ENCODE assay signal across 13 cellular contexts in genomic region chr14:100537701-100538565, GRCh38. TPM values are rescaled to one million over a fixed set of nuclear protein-coding genes. Genes with fewer than 3 reads are reported as not detected.
DNase-seq lines count a peak whose midpoint lies in the region; ATAC-seq and TF ChIP-seq lines count a peak whose summit lies in the region.
"Had no signal": no experiment of that assay in that cellular context is flagged by ENCODE, and none has a peak within 500 bp of the region (broad histone marks: within the 10 kb centered on the region; RNA-seq: fewer than 3 reads in every experiment).

No MANE protein-coding gene starts in this region.

- no peak overlapping the region for H3K27ac Mint-ChIP-seq in activated naive CD8-positive, alpha-beta T cell treated with anti-CD3 and anti-CD28 coated beads, Interleukin-2, amount 10 ng/mL, durations not matched to agents 7 days and 5 days
- H3K27ac Mint-ChIP-seq in activated naive CD8-positive, alpha-beta T cell treated with anti-CD3 and anti-CD28 coated beads for 36 hours = no peak overlapping the region
- peak overlapping the region; percentile 41 for H3K27ac Mint-ChIP-seq in neural progenitor cell
- H3K27ac Mint-ChIP-seq: activated naive CD8-positive, alpha-beta T cell treated with anti-CD3 and anti-CD28 coated beads, Interleukin-2, amount 50 U/mL, for 24 hours; B cell; naive thymus-derived CD8-positive, alpha-beta T cell had no signal

- H3K4me3 ChIP-seq in neural progenitor cell (no peak overlapping the region), upper lobe of right lung (no peak overlapping the region)

- peaks cover 6% of the 10 kb centered on the region for H3K4me1 Mint-ChIP-seq in activated naive CD8-positive, alpha-beta T cell treated with anti-CD3 and anti-CD28 coated beads, Interleukin-2, amount 10 ng/mL, durations not matched to agents 7 days and 5 days
- no peaks in the 10 kb centered on the region for H3K4me1 Mint-ChIP-seq in activated naive CD8-positive, alpha-beta T cell treated with anti-CD3 and anti-CD28 coated beads for 36 hours
- H3K4me1 Mint-ChIP-seq in neural progenitor cell = peaks cover 23% of the 10 kb centered on the region
- H3K4me1 Mint-ChIP-seq: B cell had no signal

- H3K79me2 ChIP-seq in neural progenitor cell (ENCODE audit: low read depth) = no peaks in the 10 kb centered on the region

- no peak for ATAC-seq in activated naive CD8-positive, alpha-beta T cell treated with anti-CD3 and anti-CD28 coated beads, Interleukin-2, amount 10 ng/mL, durations not matched to agents 7 days and 5 days (ENCODE audit: low read depth)
- ATAC-seq in Right ventricle myocardium superior (ENCODE audit: poor library complexity) (no peak), upper lobe of right lung (no peak), GM19023 (IDR thresholded peaks at IDR 0.05; ENCODE audit: unreplicated experiment) (no peak), GM21390 (IDR thresholded peaks at IDR 0.05; ENCODE audit: unreplicated experiment) (no peak)
- ATAC-seq: activated naive CD8-positive, alpha-beta T cell treated with anti-CD3 and anti-CD28 coated beads, Interleukin-2, amount 50 U/mL, for 24 hours; naive thymus-derived CD8-positive, alpha-beta T cell had no signal

- no peak overlapping the region for H3K4me3 Mint-ChIP-seq in activated naive CD8-positive, alpha-beta T cell treated with anti-CD3 and anti-CD28 coated beads, Interleukin-2, amount 10 ng/mL, durations not matched to agents 7 days and 5 days
- no peak overlapping the region for H3K4me3 Mint-ChIP-seq in activated naive CD8-positive, alpha-beta T cell treated with anti-CD3 and anti-CD28 coated beads for 36 hours
- no peak overlapping the region for H3K4me3 Mint-ChIP-seq in neural progenitor cell
- H3K4me3 Mint-ChIP-seq: activated naive CD8-positive, alpha-beta T cell treated with anti-CD3 and anti-CD28 coated beads, Interleukin-2, amount 50 U/mL, for 24 hours; B cell; naive thymus-derived CD8-positive, alpha-beta T cell had no signal

- H3K9ac ChIP-seq in neural progenitor cell = no peak overlapping the region

- H3K36me3 Mint-ChIP-seq in activated naive CD8-positive, alpha-beta T cell treated with anti-CD3 and anti-CD28 coated beads, Interleukin-2, amount 10 ng/mL, durations not matched to agents 7 days and 5 days = peaks cover 2% of the 10 kb centered on the region
- no peaks in the 10 kb centered on the region for H3K36me3 Mint-ChIP-seq in activated naive CD8-positive, alpha-beta T cell treated with anti-CD3 and anti-CD28 coated beads for 36 hours
- no peaks in the 10 kb centered on the region for H3K36me3 Mint-ChIP-seq in neural progenitor cell
- H3K36me3 Mint-ChIP-seq: naive thymus-derived CD8-positive, alpha-beta T cell had no signal

- intact Hi-C loops in Right ventricle myocardium superior (cut with DNase I) = no loop called here
- intact Hi-C loops in upper lobe of right lung (cut with DNase I) = no loop called here

- TF ChIP-seq CTCF in neural progenitor cell (IDR thresholded peaks at IDR 0.05) (no peak), upper lobe of right lung (IDR thresholded peaks at IDR 0.05) (no peak)

- no peaks in the 10 kb centered on the region for H3K9me3 ChIP-seq in neural progenitor cell (ENCODE audit: low read depth)
- H3K9me3 ChIP-seq in upper lobe of right lung = no peaks in the 10 kb centered on the region

- no peaks in the 10 kb centered on the region for H3K27me3 Mint-ChIP-seq in activated naive CD8-positive, alpha-beta T cell treated with anti-CD3 and anti-CD28 coated beads, Interleukin-2, amount 10 ng/mL, durations not matched to agents 7 days and 5 days
- H3K27me3 Mint-ChIP-seq in activated naive CD8-positive, alpha-beta T cell treated with anti-CD3 and anti-CD28 coated beads for 36 hours = no peaks in the 10 kb centered on the region
- peaks cover 9% of the 10 kb centered on the region for H3K27me3 Mint-ChIP-seq in neural progenitor cell (ENCODE audit: insufficient read depth, low read depth)
- H3K27me3 Mint-ChIP-seq: activated naive CD8-positive, alpha-beta T cell treated with anti-CD3 and anti-CD28 coated beads, Interleukin-2, amount 50 U/mL, for 24 hours; B cell; naive thymus-derived CD8-positive, alpha-beta T cell had no signal

- POLR2A ChIA-PET in activated naive CD8-positive, alpha-beta T cell treated with anti-CD3 and anti-CD28 coated beads, Interleukin-2, amount 10 ng/mL, durations not matched to agents 7 days and 5 days (lab: Charles Lee) = no interaction called here

- no peak overlapping the region for H2AFZ ChIP-seq in neural progenitor cell (replicated peaks)

- H3K4me1 ChIP-seq in neural progenitor cell = peaks cover 12% of the 10 kb centered on the region
- H3K4me1 ChIP-seq in upper lobe of right lung = peaks cover 7% of the 10 kb centered on the region

- H3K4me2 ChIP-seq in neural progenitor cell = no peak overlapping the region

- H3K36me3 ChIP-seq in neural progenitor cell (no peaks in the 10 kb centered on the region), upper lobe of right lung (no peaks in the 10 kb centered on the region)

- H3K27me3 ChIP-seq in neural progenitor cell = no peaks in the 10 kb centered on the region
- H3K27me3 ChIP-seq in upper lobe of right lung = no peaks in the 10 kb centered on the region

- H3F3A ChIP-seq in neural progenitor cell (ENCODE audit: low read depth) = no peaks in the 10 kb centered on the region

- peak; percentile 24 for DNase-seq in activated naive CD8-positive, alpha-beta T cell treated with anti-CD3 and anti-CD28 coated beads, Interleukin-2, amount 10 ng/mL, durations not matched to agents 7 days and 5 days
- DNase-seq in activated naive CD8-positive, alpha-beta T cell treated with anti-CD3 and anti-CD28 coated beads for 36 hours = no peak
- DNase-seq in Right ventricle myocardium superior (peak; percentile 33), neural progenitor cell (ENCODE audit: low spot score) (no peak), upper lobe of right lung (peak; percentile 63), SW 1271 (lab: John Stamatoyannopoulos, UW) (no peak)
- DNase-seq: activated naive CD8-positive, alpha-beta T cell treated with anti-CD3 and anti-CD28 coated beads, Interleukin-2, amount 50 U/mL, for 24 hours; NCI-H69; SHP77 treated with DMSO at 0.1 percent for 48 hours had no signal

- H3K9me3 Mint-ChIP-seq in activated naive CD8-positive, alpha-beta T cell treated with anti-CD3 and anti-CD28 coated beads, Interleukin-2, amount 10 ng/mL, durations not matched to agents 7 days and 5 days = no peaks in the 10 kb centered on the region
- no peaks in the 10 kb centered on the region for H3K9me3 Mint-ChIP-seq in activated naive CD8-positive, alpha-beta T cell treated with anti-CD3 and anti-CD28 coated beads for 36 hours
- H3K9me3 Mint-ChIP-seq in neural progenitor cell = no peaks in the 10 kb centered on the region
- H3K9me3 Mint-ChIP-seq: activated naive CD8-positive, alpha-beta T cell treated with anti-CD3 and anti-CD28 coated beads, Interleukin-2, amount 50 U/mL, for 24 hours; naive thymus-derived CD8-positive, alpha-beta T cell had no signal

- H3K27ac ChIP-seq in neural progenitor cell (no peak overlapping the region), upper lobe of right lung (no peak overlapping the region)

- H4K20me1 ChIP-seq in neural progenitor cell (ENCODE audit: low read depth) = no peaks in the 10 kb centered on the region

RNA-seq across cellular contexts. Expression of gene BEGAIN, which starts 49.3 kb away (rescaled TPM):
- 1 to 10 TPM; 1.5 to 2.3 TPM for total RNA-seq in activated naive CD8-positive, alpha-beta T cell treated with anti-CD3 and anti-CD28 coated beads, Interleukin-2, amount 10 ng/mL, durations not matched to agents 7 days and 5 days
- total RNA-seq in activated naive CD8-positive, alpha-beta T cell treated with anti-CD3 and anti-CD28 coated beads for 36 hours = 1 to 10 TPM; 5.9 to 6.6 TPM
- total RNA-seq in Right ventricle myocardium superior = 0.46 TPM
- 4.0 and 13.4 TPM in 2 replicates for total RNA-seq in neural progenitor cell (ENCODE audit: low replicate concordance)
- total RNA-seq in upper lobe of right lung = 1.5 TPM
- total RNA-seq: B cell had no signal

Comparison
In these comparisons a context has a peak if more than half of its experiments do, and no peak if none do; other contexts are left out.
1. DNase-seq: peak in activated naive CD8-positive, alpha-beta T cell treated with anti-CD3 and anti-CD28 coated beads, Interleukin-2, amount 10 ng/mL, durations not matched to agents 7 days and 5 days (single experiment), Right ventricle myocardium superior (single experiment) and upper lobe of right lung (single experiment); none in activated naive CD8-positive, alpha-beta T cell treated with anti-CD3 and anti-CD28 coated beads for 36 hours (single experiment), neural progenitor cell (single experiment) and SW 1271 (0 of 2).